In genomic region chr16:14485811-14486519, GRCh38 we compare ENCODE assay signal across 2 cellular contexts.
TF ChIP-seq lines count a peak whose summit lies in the region.

No MANE protein-coding gene starts in this region.

TF ChIP-seq in SK-N-SH, 30 proteins besides CTCF, POLR2A, EP300 and RAD21 (continued from another document):
- TF ChIP-seq REST (IDR thresholded peaks at IDR 0.05; ENCODE audit: low read depth, low read length) (no peak), CHD2 (IDR thresholded peaks at IDR 0.05; ENCODE audit: low read length, partially characterized antibody) (no peak), SIN3A (IDR thresholded peaks at IDR 0.05; ENCODE audit: borderline replicate concordance, low read depth, low read length) (no peak), JUND (IDR thresholded peaks at IDR 0.05) (no peak)

TF ChIP-seq in SK-N-SH treated with all-trans-retinoic acid at 6 μM for 48 hours, 23 proteins besides CTCF, POLR2A, EP300 and RAD21 (continued from another document):
- no peak for TF ChIP-seq CREB5 (CRISPR knock-in tag; IDR thresholded peaks at IDR 0.05; ENCODE audit: low read depth)
- no peak for TF ChIP-seq GLIS3 (CRISPR knock-in tag; IDR thresholded peaks at IDR 0.05)
- no peak for TF ChIP-seq ARNTL (CRISPR knock-in tag; IDR thresholded peaks at IDR 0.05; ENCODE audit: borderline replicate concordance, low read depth)
- no peak for TF ChIP-seq BACH2 (CRISPR knock-in tag; IDR thresholded peaks at IDR 0.05; ENCODE audit: borderline replicate concordance)
- TF ChIP-seq TSHZ2 (CRISPR knock-in tag; IDR thresholded peaks at IDR 0.05): no peak
